ENCODE assay signal across 14 cellular contexts in the genomic region with DNA sequence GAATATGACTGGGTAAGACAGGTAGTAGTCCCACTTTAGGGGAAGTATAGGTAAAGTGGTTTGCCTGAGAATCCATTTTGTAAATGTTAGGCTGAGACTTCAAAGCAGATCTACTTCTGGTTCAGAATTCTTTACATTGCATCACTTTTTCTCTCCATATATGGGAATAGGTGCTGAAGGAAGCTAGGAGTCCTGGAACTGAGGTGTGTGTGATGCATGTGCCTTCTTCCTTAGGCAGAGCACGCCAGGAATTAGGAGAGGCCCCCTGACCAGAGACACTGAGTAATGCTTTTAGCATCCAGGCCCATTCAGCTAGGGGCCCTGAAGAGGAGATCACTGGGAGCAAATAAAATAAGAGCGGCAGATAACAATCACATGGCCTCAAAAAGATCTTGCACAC.
DNase-seq lines count a peak whose midpoint lies in the region; ATAC-seq, FAIRE-seq and TF ChIP-seq lines count a peak whose summit lies in the region.
"Had no signal": no experiment of that assay in that cellular context is flagged by ENCODE, and none has a peak within 500 bp of the region (broad histone marks: within the 10 kb centered on the region; RNA-seq: fewer than 3 reads in every experiment).

No MANE protein-coding gene starts in this region.

- no peak for FAIRE-seq in D721Med (lab: Jason Lieb, UNC)
- FAIRE-seq: A204.1 had no signal

- no peak overlapping the region for H3K27ac ChIP-seq in GM23338 (ENCODE audit: low read depth)
- H3K27ac ChIP-seq in left lung: no peak overlapping the region
- H3K27ac ChIP-seq in neural progenitor cell: no peak overlapping the region
- H3K27ac ChIP-seq in uterus: no peak overlapping the region
- H3K27ac ChIP-seq: GM23248 had no signal

- TF ChIP-seq CTCF in GM23338 (conservative IDR thresholded peaks at IDR 0.05; ENCODE audit: low read depth in 2 of 2) (no peak), left lung (IDR thresholded peaks at IDR 0.05) (no peak), neural progenitor cell (IDR thresholded peaks at IDR 0.05) (no peak), uterus (IDR thresholded peaks at IDR 0.05) (no peak), D721Med (IDR thresholded peaks at IDR 0.05; ENCODE audit: insufficient read depth, missing control alignments) (no peak)

- H3K4me2 ChIP-seq in GM23338: no peak overlapping the region
- H3K4me2 ChIP-seq in neural progenitor cell: no peak overlapping the region

- peaks cover 5% of the 10 kb centered on the region; the same call in 2 of the 3 replicates for H3K36me3 Mint-ChIP-seq in GM23338 (ENCODE audit: low read depth)
- no peaks in the 10 kb centered on the region for H3K36me3 Mint-ChIP-seq in neural progenitor cell

- H3K9me2 ChIP-seq in GM23338 (ENCODE audit: insufficient read depth): no peaks in the 10 kb centered on the region; the same call in 1 of the 2 replicates

- H3K27me3 ChIP-seq in GM23338 (ENCODE audit: insufficient read depth): no peaks in the 10 kb centered on the region
- no peaks in the 10 kb centered on the region for H3K27me3 ChIP-seq in left lung
- no peaks in the 10 kb centered on the region for H3K27me3 ChIP-seq in neural progenitor cell
- H3K27me3 ChIP-seq in uterus: no peaks in the 10 kb centered on the region

- H4K20me1 ChIP-seq in GM23338 (replicated peaks; ENCODE audit: insufficient read depth) (no peaks in the 10 kb centered on the region), neural progenitor cell (ENCODE audit: low read depth) (no peaks in the 10 kb centered on the region)

- DNase-seq in GM23338 (ENCODE audit: low spot score): peak; percentile 23
- peak; percentile 44 for DNase-seq in SW480 (ENCODE audit: low spot score)
- DNase-seq in iPS DF 19.7 (ENCODE audit: low read depth, low spot score): peak; percentile 28
- DNase-seq in left lung: no peak
- no peak for DNase-seq in neural progenitor cell (ENCODE audit: low spot score)
- DNase-seq in uterus: no peak
- DNase-seq in glomerular visceral epithelial cell (ENCODE audit: extremely low spot score): no peak
- no peak for DNase-seq in D721Med (ENCODE audit: insufficient read length, low spot score)
- DNase-seq: C1 segment of cervical spinal cord; CD4-positive, alpha-beta T cell; GM23248; H9 had no signal

- no peak for TF ChIP-seq POLR2A in uterus (IDR thresholded peaks at IDR 0.05)

- H3K9me3 ChIP-seq in left lung (peaks cover 0 to 29% of the 10 kb centered on the region in 2 donors), neural progenitor cell (ENCODE audit: low read depth) (no peaks in the 10 kb centered on the region), uterus (no peaks in the 10 kb centered on the region)

- no peaks in the 10 kb centered on the region for H3K4me1 Mint-ChIP-seq in GM23338
- H3K4me1 Mint-ChIP-seq in neural progenitor cell: peaks cover 6% of the 10 kb centered on the region
- H3K4me1 Mint-ChIP-seq: B cell had no signal

- no peak overlapping the region for H3K27ac Mint-ChIP-seq in GM23338
- no peak overlapping the region for H3K27ac Mint-ChIP-seq in neural progenitor cell
- H3K27ac Mint-ChIP-seq: B cell; CD4-positive, alpha-beta T cell; H9 had no signal

- no peaks in the 10 kb centered on the region for H3K4me1 ChIP-seq in GM23338 (ENCODE audit: insufficient read depth)
- no peaks in the 10 kb centered on the region for H3K4me1 ChIP-seq in left lung
- no peaks in the 10 kb centered on the region for H3K4me1 ChIP-seq in neural progenitor cell
- no peaks in the 10 kb centered on the region for H3K4me1 ChIP-seq in uterus

- H3K79me2 ChIP-seq in GM23338 (replicated peaks; ENCODE audit: insufficient read depth) (no peaks in the 10 kb centered on the region), neural progenitor cell (ENCODE audit: low read depth) (no peaks in the 10 kb centered on the region)

- H3K4me3 ChIP-seq in GM23338 (no peak overlapping the region), left lung (no peak overlapping the region), neural progenitor cell (no peak overlapping the region), uterus (no peak overlapping the region)
- H3K4me3 ChIP-seq: GM23248 had no signal

- no peak overlapping the region for H2AFZ ChIP-seq in GM23338
- no peak overlapping the region for H2AFZ ChIP-seq in neural progenitor cell (replicated peaks)
- H2AFZ ChIP-seq: GM23248 had no signal

- ATAC-seq in GM23338 (no peak), left lung (peak; percentile 52)

- no peaks in the 10 kb centered on the region for H3K27me3 Mint-ChIP-seq in GM23338 (ENCODE audit: insufficient read depth, low read depth, poor library complexity)
- H3K27me3 Mint-ChIP-seq in neural progenitor cell (ENCODE audit: insufficient read depth, low read depth): peaks cover 3% of the 10 kb centered on the region

- H3K36me3 ChIP-seq in GM23338 (ENCODE audit: insufficient read depth): no peaks in the 10 kb centered on the region
- no peaks in the 10 kb centered on the region for H3K36me3 ChIP-seq in left lung
- no peaks in the 10 kb centered on the region for H3K36me3 ChIP-seq in neural progenitor cell
- H3K36me3 ChIP-seq in uterus: no peaks in the 10 kb centered on the region

- H3F3A ChIP-seq in GM23338 (replicated peaks; ENCODE audit: low read depth) (no peaks in the 10 kb centered on the region), neural progenitor cell (ENCODE audit: low read depth) (no peaks in the 10 kb centered on the region)

- H3K9me3 Mint-ChIP-seq in GM23338 (peaks cover 26% of the 10 kb centered on the region; the same call in 2 of the 3 replicates), neural progenitor cell (peaks cover 25% of the 10 kb centered on the region)

- H3K4me3 Mint-ChIP-seq in GM23338 (no peak overlapping the region), neural progenitor cell (no peak overlapping the region)
- H3K4me3 Mint-ChIP-seq: B cell; CD4-positive, alpha-beta T cell; H9 had no signal

- H3K9ac ChIP-seq in neural progenitor cell: no peak overlapping the region
- H3K9ac ChIP-seq: GM23248 had no signal

- intact Hi-C loops in left lung (cut with DNase I): no loop called here
- intact Hi-C loops in uterus (cut with DNase I; ENCODE audit: low total_unique reads): no loop called here

TF ChIP-seq in GM23338, 12 proteins besides CTCF, POLR2A, EP300 and RAD21 (continues in another document):
- TF ChIP-seq, protein P1, sequence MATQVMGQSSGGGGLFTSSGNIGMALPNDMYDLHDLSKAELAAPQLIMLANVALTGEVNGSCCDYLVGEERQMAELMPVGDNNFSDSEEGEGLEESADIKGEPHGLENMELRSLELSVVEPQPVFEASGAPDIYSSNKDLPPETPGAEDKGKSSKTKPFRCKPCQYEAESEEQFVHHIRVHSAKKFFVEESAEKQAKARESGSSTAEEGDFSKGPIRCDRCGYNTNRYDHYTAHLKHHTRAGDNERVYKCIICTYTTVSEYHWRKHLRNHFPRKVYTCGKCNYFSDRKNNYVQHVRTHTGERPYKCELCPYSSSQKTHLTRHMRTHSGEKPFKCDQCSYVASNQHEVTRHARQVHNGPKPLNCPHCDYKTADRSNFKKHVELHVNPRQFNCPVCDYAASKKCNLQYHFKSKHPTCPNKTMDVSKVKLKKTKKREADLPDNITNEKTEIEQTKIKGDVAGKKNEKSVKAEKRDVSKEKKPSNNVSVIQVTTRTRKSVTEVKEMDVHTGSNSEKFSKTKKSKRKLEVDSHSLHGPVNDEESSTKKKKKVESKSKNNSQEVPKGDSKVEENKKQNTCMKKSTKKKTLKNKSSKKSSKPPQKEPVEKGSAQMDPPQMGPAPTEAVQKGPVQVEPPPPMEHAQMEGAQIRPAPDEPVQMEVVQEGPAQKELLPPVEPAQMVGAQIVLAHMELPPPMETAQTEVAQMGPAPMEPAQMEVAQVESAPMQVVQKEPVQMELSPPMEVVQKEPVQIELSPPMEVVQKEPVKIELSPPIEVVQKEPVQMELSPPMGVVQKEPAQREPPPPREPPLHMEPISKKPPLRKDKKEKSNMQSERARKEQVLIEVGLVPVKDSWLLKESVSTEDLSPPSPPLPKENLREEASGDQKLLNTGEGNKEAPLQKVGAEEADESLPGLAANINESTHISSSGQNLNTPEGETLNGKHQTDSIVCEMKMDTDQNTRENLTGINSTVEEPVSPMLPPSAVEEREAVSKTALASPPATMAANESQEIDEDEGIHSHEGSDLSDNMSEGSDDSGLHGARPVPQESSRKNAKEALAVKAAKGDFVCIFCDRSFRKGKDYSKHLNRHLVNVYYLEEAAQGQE (IDR thresholded peaks at IDR 0.05; ENCODE audit: unreplicated experiment): no peak
- TF ChIP-seq STAT1 (IDR thresholded peaks at IDR 0.05; ENCODE audit: unreplicated experiment): no peak
- no peak for TF ChIP-seq EZH2 (IDR thresholded peaks at IDR 0.05; ENCODE audit: low read depth, unreplicated experiment)
- no peak for TF ChIP-seq ZNF114 (CRISPR knock-in tag; IDR thresholded peaks at IDR 0.05)

Comparison
In these comparisons a context has a peak if more than half of its experiments do, and no peak if none do; other contexts are left out.
1. DNase-seq: peak in GM23338 (single experiment), SW480 (single experiment) and iPS DF 19.7 (single experiment); none in left lung (0 of 2), neural progenitor cell (single experiment), uterus (0 of 2), glomerular visceral epithelial cell (single experiment) and D721Med (single experiment).